8 cellular contexts compared by ENCODE assay signal in the genomic region with DNA sequence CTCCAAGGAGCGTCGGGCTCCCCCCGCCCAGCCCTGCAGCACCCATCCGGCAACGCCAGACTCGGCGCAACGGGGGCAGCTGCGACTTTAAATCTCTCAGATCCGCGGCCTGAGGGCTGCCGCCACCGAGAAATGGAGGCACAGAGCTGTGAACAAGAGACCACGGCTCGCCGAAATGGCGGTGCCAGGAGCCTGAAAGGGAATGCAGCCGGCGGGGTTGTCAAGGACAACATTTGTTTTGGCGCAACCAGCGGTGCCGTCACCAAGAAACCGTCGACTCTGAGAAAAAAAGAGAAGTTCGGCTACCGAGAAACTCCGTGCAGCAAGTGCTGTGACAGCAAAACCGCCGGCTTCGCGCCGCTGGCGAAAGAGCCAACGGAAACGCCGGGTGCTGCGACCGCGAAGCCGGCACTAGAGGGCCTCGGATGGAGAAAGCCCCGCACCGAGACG. TPM values are rescaled to one million over a fixed set of nuclear protein-coding genes. Genes with fewer than 3 reads are reported as not detected.
A peak's percentile ranks its signal among the peaks of the same experiment; 100 is the strongest.
DNase-seq lines count a peak whose midpoint lies in the region; ATAC-seq and TF ChIP-seq lines count a peak whose summit lies in the region.

No MANE protein-coding gene starts in this region.

- TF ChIP-seq CTCF in nephron progenitor cell (IDR thresholded peaks at IDR 0.05) (no peak), suprapubic skin (IDR thresholded peaks at IDR 0.05) (no peak)

- TF ChIP-seq POLR2A in suprapubic skin (IDR thresholded peaks at IDR 0.05) = peak in 1 of 2 donors; percentile 64

- peaks cover 17 to 70% (median 33%) of the 10 kb centered on the region in 4 donors for H3K4me1 Mint-ChIP-seq in CD4-positive, alpha-beta memory T cell
- H3K4me1 Mint-ChIP-seq in nephron progenitor cell = peaks cover 52% of the 10 kb centered on the region

- 0% methylated on average over 25 of the region's 44 CpGs for WGBS in suprapubic skin

- peak; percentile 24 for ATAC-seq in GM19438 (IDR thresholded peaks at IDR 0.05; ENCODE audit: low read depth, unreplicated experiment)
- peak; percentile 30 for ATAC-seq in HG03521 (IDR thresholded peaks at IDR 0.05; ENCODE audit: unreplicated experiment)

- H3K9me3 ChIP-seq in CD4-positive, alpha-beta memory T cell (ENCODE audit: control insufficient read depth in 1 of 2, low read length in 2 of 2) = no peaks in the 10 kb centered on the region
- H3K9me3 ChIP-seq in NT2/D1 (ENCODE audit: insufficient read depth, low read length) (no peaks in the 10 kb centered on the region), suprapubic skin (no peaks in the 10 kb centered on the region)

- no peak for TF ChIP-seq EP300 in suprapubic skin (IDR thresholded peaks at IDR 0.05)

- no peaks in the 10 kb centered on the region for H3K27me3 ChIP-seq in CD4-positive, alpha-beta memory T cell (ENCODE audit: insufficient read depth, low read length)
- H3K27me3 ChIP-seq in NT2/D1 (ENCODE audit: insufficient read depth, insufficient read length) = peaks cover 91% of the 10 kb centered on the region
- H3K27me3 ChIP-seq in suprapubic skin = peaks cover 62% of the 10 kb centered on the region

- H3K27me3 Mint-ChIP-seq in CD4-positive, alpha-beta memory T cell = no peaks in the 10 kb centered on the region
- peaks cover 88% of the 10 kb centered on the region for H3K27me3 Mint-ChIP-seq in nephron progenitor cell (ENCODE audit: low read depth, poor library complexity)

- peak; percentile 88 to 93 (median 90) for DNase-seq in CD4-positive, alpha-beta memory T cell
- DNase-seq in NT2/D1 (ENCODE audit: low read depth, low spot score) = no peak
- DNase-seq in activated T-cell treated with anti-CD3 and anti-CD28 coated beads, Interleukin-2, amount 50 U/mL, for 1 hour = peak; percentile 85
- DNase-seq in fibroblast of gingiva (ENCODE audit: low read depth) = peak; percentile 80
- DNase-seq in nephron progenitor cell = peak; percentile 72
- peak; percentile 87 to 91 for DNase-seq in suprapubic skin (ENCODE audit: low spot score in 2 of 2)

- peak overlapping the region; percentile 78 to 99 for H3K4me3 ChIP-seq in CD4-positive, alpha-beta memory T cell (ENCODE audit: low read length in 2 of 2)
- H3K4me3 ChIP-seq in NT2/D1 (ENCODE audit: insufficient read length, low read depth) = peak overlapping the region; percentile 42
- H3K4me3 ChIP-seq in suprapubic skin = peak overlapping the region; percentile 70

- H3K36me3 Mint-ChIP-seq in CD4-positive, alpha-beta memory T cell = peaks cover 10 to 46% of the 10 kb centered on the region in 2 donors
- no peaks in the 10 kb centered on the region for H3K36me3 Mint-ChIP-seq in nephron progenitor cell (ENCODE audit: low read depth)

- POLR2A ChIA-PET in CD4-positive, alpha-beta memory T cell (lab: Charles Lee; ENCODE audit: partially characterized antibody) = interaction anchor here (0.6 to 12.6 kb wide), 24 partner anchors 8 to 1167 kb away, joined by 3 to 1197 read pairs (median 14); a partner anchor contains a TSS

- H3K9ac ChIP-seq in NT2/D1 (ENCODE audit: insufficient read length, low read depth) = peak overlapping the region; percentile 67

- H3K4me3 Mint-ChIP-seq in CD4-positive, alpha-beta memory T cell = peak overlapping the region; percentile 97 to 100 (median 98)
- peak overlapping the region; percentile 81 for H3K4me3 Mint-ChIP-seq in nephron progenitor cell

- H3K9me3 Mint-ChIP-seq in CD4-positive, alpha-beta memory T cell = peaks cover 0 to 16% (median 0%) of the 10 kb centered on the region in 8 donors
- no peaks in the 10 kb centered on the region for H3K9me3 Mint-ChIP-seq in nephron progenitor cell

- H3K27ac Mint-ChIP-seq in CD4-positive, alpha-beta memory T cell = peak overlapping the region; percentile 99 to 100 (median 99)
- peak overlapping the region; percentile 84 for H3K27ac Mint-ChIP-seq in nephron progenitor cell

- peak overlapping the region; percentile 98 for H3K27ac ChIP-seq in CD4-positive, alpha-beta memory T cell (ENCODE audit: low read depth, low read length)
- peak overlapping the region; percentile 96 for H3K27ac ChIP-seq in suprapubic skin

- H3K36me3 ChIP-seq in CD4-positive, alpha-beta memory T cell (ENCODE audit: insufficient read depth, low read length) = peaks cover 3% of the 10 kb centered on the region
- no peaks in the 10 kb centered on the region for H3K36me3 ChIP-seq in NT2/D1 (ENCODE audit: insufficient read depth, insufficient read length, low read length)
- H3K36me3 ChIP-seq in suprapubic skin = no peaks in the 10 kb centered on the region

- H3K4me1 ChIP-seq in CD4-positive, alpha-beta memory T cell (ENCODE audit: insufficient read depth, low read length) = peaks cover 36% of the 10 kb centered on the region
- H3K4me1 ChIP-seq in NT2/D1 (ENCODE audit: insufficient read depth, insufficient read length) (no peaks in the 10 kb centered on the region), suprapubic skin (peaks cover 43% of the 10 kb centered on the region)

- CTCF ChIA-PET in CD4-positive, alpha-beta memory T cell (lab: Charles Lee; ENCODE audit: partially characterized antibody) = interaction anchor here (1.2 to 3.2 kb wide), 16 partner anchors 12 to 442 kb away, joined by 3 to 133 read pairs (median 18); a partner anchor contains a TSS

- intact Hi-C loops in CD4-positive, alpha-beta memory T cell (cut with micrococcal nuclease) = loop anchor here (1.0 kb wide), 3 partner anchors 23 to 271 kb away; a partner anchor contains a TSS

RNA-seq across cellular contexts. Expression of a gene that starts 2.1 kb away (rescaled TPM):
- total RNA-seq in CD4-positive, alpha-beta memory T cell = 10 to 100 TPM; 43.4 to 47.8 TPM
- polyA plus RNA-seq in CD4-positive, alpha-beta memory T cell = 10 to 100 TPM; 35.8 to 47.0 TPM
- 1 to 10 TPM in 1 of 4 donors, under 1 TPM in 2, not detected in 1; 0.39 to 3.1 (median 0.89) TPM for total RNA-seq in suprapubic skin

Comparison
In these comparisons a context has a peak if more than half of its experiments do, and no peak if none do; other contexts are left out.
1. RNA of a gene that starts 2.1 kb away (total RNA-seq): 43.4 to 47.8 TPM in CD4-positive, alpha-beta memory T cell; 0.39 to 3.1 TPM in suprapubic skin; every median in the first group is over 10 times any median in the second.
2. Peak in every context shown above with its lines, with median percentiles within 50 percentile points of each other: H3K4me3 ChIP-seq.